10 cellular contexts compared by ENCODE assay signal in genomic region chr4:102566426-102566825, GRCh38.
"Had no signal": no experiment of that assay in that cellular context is flagged by ENCODE, and none has a peak within 500 bp of the region (broad histone marks: within the 10 kb centered on the region; RNA-seq: fewer than 3 reads in every experiment).

No MANE protein-coding gene starts in this region.

- DNase-seq: activated effector memory CD4-positive, alpha-beta T cell treated with Interleukin-2 at 50 U/mL for 16 hours; central memory CD4-positive, alpha-beta T cell; retina; stimulated activated naive CD4-positive, alpha-beta T cell; trophoblast cell had no signal

- H3K4me1 Mint-ChIP-seq: brain had no signal

- H3K9me3 Mint-ChIP-seq: activated naive CD4-positive, alpha-beta T cell treated with anti-CD3 and anti-CD28 coated beads, Interleukin-2, amount 50 U/mL, for 72 hours had no signal

- H3K27ac Mint-ChIP-seq: T-helper 2 cell treated with Interferon-gamma antibody and Interleukin-4, amounts not matched to agents 5 μg/mL and 100 μg/mL, for 36 hours had no signal

- H3K27me3 Mint-ChIP-seq: brain had no signal

- ATAC-seq: activated naive CD4-positive, alpha-beta T cell treated with anti-CD3 and anti-CD28 coated beads, Interleukin-2, amount 50 U/mL, for 72 hours; esophagus mucosa had no signal

- H3K4me3 Mint-ChIP-seq: brain; mesothelial cell of epicardium; T-helper 2 cell treated with Interferon-gamma antibody and Interleukin-4, amounts not matched to agents 5 μg/mL and 100 μg/mL, for 36 hours had no signal
